ENCODE assay signal across 11 cellular contexts in the genomic region with DNA sequence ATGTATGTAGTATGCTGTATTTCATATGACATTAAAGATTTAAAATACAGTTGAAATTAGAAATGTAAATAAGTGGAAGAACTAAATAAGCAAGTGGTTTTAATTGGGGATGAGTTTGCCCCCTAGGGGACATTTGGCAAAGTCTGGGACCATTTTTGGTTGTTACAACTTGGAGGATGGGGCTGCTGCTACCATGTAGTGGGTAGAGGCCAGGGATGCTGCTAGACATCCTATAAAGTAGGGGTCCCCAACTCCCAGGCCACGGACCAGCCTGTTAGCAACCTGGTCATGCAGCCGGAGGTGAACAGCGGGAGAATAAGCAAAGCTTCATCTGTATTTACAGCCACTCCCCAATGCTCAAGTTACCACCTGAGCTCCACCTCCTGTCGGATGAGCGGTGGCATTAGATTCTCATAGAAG. TPM values are rescaled to one million over a fixed set of nuclear protein-coding genes. Genes with fewer than 3 reads are reported as not detected.
DNase-seq lines count a peak whose midpoint lies in the region; ATAC-seq, FAIRE-seq and TF ChIP-seq lines count a peak whose summit lies in the region.
"Had no signal": no experiment of that assay in that cellular context is flagged by ENCODE, and none has a peak within 500 bp of the region (broad histone marks: within the 10 kb centered on the region; RNA-seq: fewer than 3 reads in every experiment).

No MANE protein-coding gene starts in this region.

- no peak overlapping the region for H4K5ac ChIP-seq in H1 (ENCODE audit: insufficient read length, low read depth, low read length)

- H3K4ac ChIP-seq in H1 (replicated peaks; ENCODE audit: insufficient read length, low read depth, low read length) = no peak overlapping the region

- H2AK5ac ChIP-seq in H1 (ENCODE audit: low read depth, low read length) = no peak overlapping the region

- no peak overlapping the region for H3K18ac ChIP-seq in H1 (ENCODE audit: extremely low read depth, low read length)

- H3K27me3 ChIP-seq in H1 (replicated peaks in 1 of 4; ENCODE audit: control insufficient read depth in 3 of 4, extremely low read depth in 1 of 4, insufficient read depth in 3 of 4, low read length in 3 of 4) = no peaks in the 10 kb centered on the region
- H3K27me3 ChIP-seq in neural progenitor cell = no peaks in the 10 kb centered on the region

- H3K4me3 Mint-ChIP-seq in neural progenitor cell = no peak overlapping the region
- H3K4me3 Mint-ChIP-seq: activated naive CD4-positive, alpha-beta T cell treated with anti-CD3 and anti-CD28 coated beads, Interleukin-2, amount 50 U/mL, for 24 hours had no signal

- H3K56ac ChIP-seq in H1 (replicated peaks; ENCODE audit: insufficient read length, low read depth, low read length) = no peak overlapping the region

- H4K91ac ChIP-seq in H1 (replicated peaks; ENCODE audit: insufficient read length, low read length) = no peak overlapping the region

- no peak overlapping the region for H2BK20ac ChIP-seq in H1 (ENCODE audit: low read length)

- TF ChIP-seq CTCF in H1 (IDR thresholded peaks at IDR 0.05; ENCODE audit: control extremely low read depth in 1 of 3, insufficient read depth in 1 of 3, low read depth in 1 of 3, low read length in 3 of 3) (peak in 2 of 3 experiments; percentile 33 to 40; a peak in 3 of 4 replicates), neural progenitor cell (IDR thresholded peaks at IDR 0.05) (peak; percentile 53)

- no peak overlapping the region for H3K27ac ChIP-seq in H1 (ENCODE audit: low read depth, low read length)
- no peak overlapping the region for H3K27ac ChIP-seq in neural progenitor cell

- H3K79me2 ChIP-seq in H1 (ENCODE audit: control insufficient read depth in 1 of 2, insufficient read depth in 2 of 2, low read length in 2 of 2) (no peaks in the 10 kb centered on the region), neural progenitor cell (ENCODE audit: low read depth) (no peaks in the 10 kb centered on the region)

- no peak overlapping the region for H2BK12ac ChIP-seq in H1 (ENCODE audit: low read depth, low read length)

- H3K9me3 ChIP-seq in H1 (ENCODE audit: insufficient read depth in 2 of 2, low read depth in 1 of 2, low read length in 1 of 2) (no peaks in the 10 kb centered on the region), neural progenitor cell (ENCODE audit: low read depth) (no peaks in the 10 kb centered on the region)

- H3K36me3 ChIP-seq in H1 (ENCODE audit: control insufficient read depth in 2 of 4, insufficient read depth in 4 of 4, low read length in 3 of 4) (no peaks in the 10 kb centered on the region), neural progenitor cell (no peaks in the 10 kb centered on the region)

- FAIRE-seq in H1 (lab: Jason Lieb, UNC) = peak; percentile 24

- no peaks in the 10 kb centered on the region for H3K79me1 ChIP-seq in H1 (ENCODE audit: low read depth, low read length)

- peaks cover 2% of the 10 kb centered on the region for H3K27me3 Mint-ChIP-seq in neural progenitor cell (ENCODE audit: insufficient read depth, low read depth)
- H3K27me3 Mint-ChIP-seq: activated naive CD4-positive, alpha-beta T cell treated with anti-CD3 and anti-CD28 coated beads, Interleukin-2, amount 50 U/mL, for 24 hours had no signal

- POLR2A ChIA-PET in H1 (lab: Charles Lee; ENCODE audit: partially characterized antibody) = no interaction called here

- no peaks in the 10 kb centered on the region for H3K36me3 Mint-ChIP-seq in neural progenitor cell
- H3K36me3 Mint-ChIP-seq: activated naive CD4-positive, alpha-beta T cell treated with anti-CD3 and anti-CD28 coated beads, Interleukin-2, amount 50 U/mL, for 24 hours had no signal

- TF ChIP-seq RAD21 in H1 (IDR thresholded peaks at IDR 0.05 in 1 of 2, conservative IDR thresholded peaks at IDR 0.05 in 1 of 2; ENCODE audit: low read depth in 2 of 2, low read length in 2 of 2) = peak; percentile 43

- no peak overlapping the region for H3K14ac ChIP-seq in H1 (ENCODE audit: insufficient read length)

- no peaks in the 10 kb centered on the region for H3K23me2 ChIP-seq in H1 (ENCODE audit: low read depth, low read length)

- H3K9ac ChIP-seq in H1 (replicated peaks in 1 of 4; ENCODE audit: extremely low read depth in 1 of 4, low read depth in 3 of 4, low read length in 3 of 4) (no peak overlapping the region), neural progenitor cell (no peak overlapping the region)

- H3K4me1 ChIP-seq in H1 (replicated peaks in 1 of 4; ENCODE audit: control insufficient read depth in 3 of 4, insufficient read depth in 4 of 4, low read length in 3 of 4) = no peaks in the 10 kb centered on the region; a peak in 1 of 7 replicates
- no peaks in the 10 kb centered on the region for H3K4me1 ChIP-seq in neural progenitor cell

- H2BK5ac ChIP-seq in H1 (ENCODE audit: low read depth, low read length) = no peak overlapping the region

- H3K4me2 ChIP-seq in H1 (ENCODE audit: insufficient read depth in 1 of 2, low read depth in 2 of 2, low read length in 2 of 2) = no peak overlapping the region
- H3K4me2 ChIP-seq in neural progenitor cell = no peak overlapping the region

- no peak for TF ChIP-seq EP300 in H1 (IDR thresholded peaks at IDR 0.05; ENCODE audit: borderline replicate concordance in 1 of 2, low read depth in 2 of 2, low read length in 2 of 2)

- no peak overlapping the region for H3K23ac ChIP-seq in H1 (ENCODE audit: insufficient read length)

- CTCF ChIA-PET in H1 (lab: Charles Lee; ENCODE audit: partially characterized antibody) = interaction anchor here (0.6 to 2.5 kb wide), 19 partner anchors 8 to 1131 kb away, joined by 3 to 16 read pairs (median 4); no protein-coding TSS in a partner anchor

- H2BK120ac ChIP-seq in H1 (replicated peaks; ENCODE audit: low read depth, low read length) = no peak overlapping the region

- no peak overlapping the region for H3K27ac Mint-ChIP-seq in neural progenitor cell
- H3K27ac Mint-ChIP-seq: activated naive CD4-positive, alpha-beta T cell treated with anti-CD3 and anti-CD28 coated beads, Interleukin-2, amount 50 U/mL, for 24 hours had no signal

- no peaks in the 10 kb centered on the region for H3F3A ChIP-seq in neural progenitor cell (ENCODE audit: low read depth)

- no peak for ATAC-seq in HG03432 (IDR thresholded peaks at IDR 0.05; ENCODE audit: unreplicated experiment)
- ATAC-seq: sciatic nerve had no signal

- H3K9me3 Mint-ChIP-seq in neural progenitor cell = no peaks in the 10 kb centered on the region
- H3K9me3 Mint-ChIP-seq: activated naive CD4-positive, alpha-beta T cell treated with anti-CD3 and anti-CD28 coated beads, Interleukin-2, amount 50 U/mL, for 24 hours had no signal

- H2BK15ac ChIP-seq in H1 (ENCODE audit: low read length) = no peak overlapping the region

- TF ChIP-seq POLR2A in H1 (IDR thresholded peaks at IDR 0.05; ENCODE audit: control extremely low read depth in 1 of 2, low read depth in 2 of 2, low read length in 2 of 2) = no peak

- no peaks in the 10 kb centered on the region for H4K20me1 ChIP-seq in H1 (replicated peaks in 1 of 2; ENCODE audit: control insufficient read depth in 1 of 2, insufficient read depth in 2 of 2, low read length in 2 of 2)
- H4K20me1 ChIP-seq in neural progenitor cell (ENCODE audit: low read depth) = no peaks in the 10 kb centered on the region

- DNase-seq in DMS 273 (lab: John Stamatoyannopoulos, UW; ENCODE audit: unreplicated experiment) (peak; percentile 26), DMS 273 treated with DMSO at 0.1 percent for 48 hours (lab: John Stamatoyannopoulos, UW) (no peak), Kasumi-1 (lab: John Stamatoyannopoulos, UW) (peak; percentile 26 to 49), H1 (ENCODE audit: low read depth in 1 of 2, low spot score in 2 of 2) (no peak), neural progenitor cell (ENCODE audit: low spot score) (no peak), SW 1271 (lab: John Stamatoyannopoulos, UW) (no peak), globus pallidus (ENCODE audit: low spot score) (no peak)
- DNase-seq: 8988T had no signal

- H3K4me1 Mint-ChIP-seq in neural progenitor cell = no peaks in the 10 kb centered on the region
- H3K4me1 Mint-ChIP-seq: activated naive CD4-positive, alpha-beta T cell treated with anti-CD3 and anti-CD28 coated beads, Interleukin-2, amount 50 U/mL, for 24 hours had no signal

- H3K4me3 ChIP-seq in H1 (ENCODE audit: extremely low read depth in 1 of 4, insufficient read depth in 2 of 4, low read depth in 3 of 4, low read length in 4 of 4) (no peak overlapping the region), neural progenitor cell (no peak overlapping the region)

- WGBS in H1 (ENCODE audit: extremely low coverage in 1 of 2, insufficient coverage in 1 of 2, insufficient read length in 1 of 2, insufficient replicate concordance in 2 of 2, low coverage in 1 of 2, low lambda C conversion rate in 2 of 2, missing lambda C conversion rate in 1 of 2), 2 experiments = 56% methylated on average over 5 of the region's 5 CpGs; no CpG with 5 or more reads in 1 of the 2 experiments

- H4K8ac ChIP-seq in H1 (ENCODE audit: extremely low read depth, insufficient read depth, low read length) = no peak overlapping the region

- H2AFZ ChIP-seq in H1 (ENCODE audit: low read length) (no peak overlapping the region), neural progenitor cell (replicated peaks) (peak overlapping the region; percentile 14)

RNA-seq across cellular contexts. Expression of a gene that starts 27.9 kb away (rescaled TPM):
- 37.7 and 44.8 TPM in 2 replicates for total RNA-seq in H1 (2021; fragmentation: NEBNext Ultra II Directional; extraction: Animal tissue kit (Norgen Biotek cat#: 25700))
- polyA plus RNA-seq in H1 (2011; rRNA removed) = 7.1 and 14.1 TPM in 2 replicates
- polyA plus RNA-seq in H1 (2011; cell fraction: cytosol; rRNA removed) = 25.6 TPM
- 5.2 TPM for polyA plus RNA-seq in H1 (2011; cell fraction: nucleus; rRNA removed)
- polyA plus RNA-seq in H1 (2012, experiment 1 of 2) = 22.2 to 46.5 TPM (median 24.8 TPM) in 4 replicates
- 4.0 TPM for polyA plus RNA-seq in H1 (2012, experiment 2 of 2)
- 60.0 TPM for polyA plus RNA-seq in H1 (2013, experiment 1 of 2)
- polyA plus RNA-seq in H1 (2013, experiment 2 of 2) = 64.5 TPM
- polyA minus RNA-seq in H1 (2011; rRNA and poly(A)+ RNA removed) = 17.7 and 24.4 TPM in 2 replicates
- 82.5 TPM for polyA minus RNA-seq in H1 (2011; cell fraction: cytosol; rRNA and poly(A)+ RNA removed)
- 14.6 TPM for polyA minus RNA-seq in H1 (2011; cell fraction: nucleus; rRNA and poly(A)+ RNA removed)
- 61.3 and 100 TPM in 2 replicates for total RNA-seq in neural progenitor cell (ENCODE audit: low replicate concordance)

RNA-seq across cellular contexts. Expression of a gene that starts 41.1 kb away (rescaled TPM):
- 1.5 and 1.7 TPM in 2 replicates for total RNA-seq in H1 (2021; fragmentation: NEBNext Ultra II Directional; extraction: Animal tissue kit (Norgen Biotek cat#: 25700))
- polyA plus RNA-seq in H1 (2011; rRNA removed) = 0.47 and 0.56 TPM in 2 replicates
- 0.97 TPM for polyA plus RNA-seq in H1 (2011; cell fraction: cytosol; rRNA removed)
- polyA plus RNA-seq in H1 (2011; cell fraction: nucleus; rRNA removed) = 1.2 TPM
- 0.31 to 1.0 TPM (median 0.70 TPM) in 4 replicates for polyA plus RNA-seq in H1 (2012, experiment 1 of 2)
- polyA plus RNA-seq in H1 (2012, experiment 2 of 2) = not detected
- polyA plus RNA-seq in H1 (2013, experiment 1 of 2) = 1.1 TPM
- polyA plus RNA-seq in H1 (2013, experiment 2 of 2) = 1.2 TPM
- 1.3 TPM in 2 replicates for polyA minus RNA-seq in H1 (2011; rRNA and poly(A)+ RNA removed)
- 1.1 TPM for polyA minus RNA-seq in H1 (2011; cell fraction: cytosol; rRNA and poly(A)+ RNA removed)
- 4.2 TPM for polyA minus RNA-seq in H1 (2011; cell fraction: nucleus; rRNA and poly(A)+ RNA removed)
- 5.0 and 12.0 TPM in 2 replicates for total RNA-seq in neural progenitor cell (ENCODE audit: low replicate concordance)

RNA-seq across cellular contexts. Expression of a gene that starts 52.8 kb away (rescaled TPM):
- total RNA-seq in H1 (2021; fragmentation: NEBNext Ultra II Directional; extraction: Animal tissue kit (Norgen Biotek cat#: 25700)) = not detected in 2 replicates
- 0.03 TPM in 1 of 2 replicates, not detected in the other for polyA plus RNA-seq in H1 (2011; rRNA removed)
- not detected for polyA plus RNA-seq in H1 (2011; cell fraction: cytosol; rRNA removed)
- not detected for polyA plus RNA-seq in H1 (2011; cell fraction: nucleus; rRNA removed)
- polyA plus RNA-seq in H1 (2012, experiment 1 of 2) = 0.09 TPM in 1 of 4 replicates, not detected in the others
- not detected for polyA plus RNA-seq in H1 (2012, experiment 2 of 2)
- polyA plus RNA-seq in H1 (2013, experiment 1 of 2) = 0.10 TPM
- polyA plus RNA-seq in H1 (2013, experiment 2 of 2) = 0.04 TPM
- polyA minus RNA-seq in H1 (2011; rRNA and poly(A)+ RNA removed) = 0.05 TPM in 1 of 2 replicates, not detected in the other
- not detected for polyA minus RNA-seq in H1 (2011; cell fraction: cytosol; rRNA and poly(A)+ RNA removed)
- not detected for polyA minus RNA-seq in H1 (2011; cell fraction: nucleus; rRNA and poly(A)+ RNA removed)
- total RNA-seq in neural progenitor cell (ENCODE audit: low replicate concordance) = 0.03 TPM in 1 of 2 replicates, not detected in the other

Comparison
In these comparisons a context has a peak if more than half of its experiments do, and no peak if none do; other contexts are left out.
1. DNase-seq: peak in DMS 273 (single experiment) and Kasumi-1 (2 of 2); none in DMS 273 treated with DMSO at 0.1 percent for 48 hours (single experiment), H1 (0 of 2), neural progenitor cell (single experiment), SW 1271 (0 of 2) and globus pallidus (single experiment).